In genomic region chr7:142933624-142934023, GRCh38 we compare ENCODE assay signal across 24 cellular contexts. TPM values are rescaled to one million over a fixed set of nuclear protein-coding genes. Genes with fewer than 3 reads are reported as not detected.
"Had no signal": no experiment of that assay in that cellular context is flagged by ENCODE, and none has a peak within 500 bp of the region (broad histone marks: within the 10 kb centered on the region; RNA-seq: fewer than 3 reads in every experiment).

Gene TRPV5 (minus strand): TSS chr7:142933746. CDS start chr7:142933459, 287 bp downstream.

- H3K27ac Mint-ChIP-seq: effector memory CD8-positive, alpha-beta T cell; naive thymus-derived CD4-positive, alpha-beta T cell; nephron progenitor cell had no signal

- H3K9me3 Mint-ChIP-seq: effector memory CD8-positive, alpha-beta T cell; nephron progenitor cell had no signal

- H3K4me3 ChIP-seq: colonic mucosa, dorsolateral prefrontal cortex, esophagus squamous epithelium, gastroesophageal sphincter, right atrium auricular region had no signal

- H3K9me3 ChIP-seq: colonic mucosa, esophagus squamous epithelium, gastroesophageal sphincter, right atrium auricular region had no signal

- H3K36me3 ChIP-seq: colonic mucosa, esophagus squamous epithelium, gastroesophageal sphincter, right atrium auricular region had no signal

- DNase-seq: colonic mucosa; dorsolateral prefrontal cortex; effector memory CD8-positive, alpha-beta T cell; esophagus squamous epithelium; foreskin fibroblast; glutamatergic neuron; islet precursor cell; mammary epithelial cell; naive thymus-derived CD4-positive, alpha-beta T cell; nephron progenitor cell; posterior cingulate gyrus; small intestine; stimulated activated CD4-positive, alpha-beta T cell treated with anti-CD3 and anti-CD28 coated beads, Interleukin-12 subunit alpha, Interleukin-12 subunit beta, amount 100 ng/mL, for 4 hours; stimulated activated naive CD4-positive, alpha-beta T cell treated with Interleukin-2 at 50 U/mL for 16 hours; trophoblast cell had no signal

- H3K27ac ChIP-seq: colonic mucosa, dorsolateral prefrontal cortex, epithelial cell of prostate, esophagus squamous epithelium, gastroesophageal sphincter, right atrium auricular region had no signal

- H3K36me3 Mint-ChIP-seq: naive thymus-derived CD4-positive, alpha-beta T cell had no signal

- H3K4me1 Mint-ChIP-seq: naive thymus-derived CD4-positive, alpha-beta T cell had no signal

- H3K4me1 ChIP-seq: colonic mucosa, esophagus squamous epithelium, gastroesophageal sphincter, right atrium auricular region had no signal

- ATAC-seq: effector memory CD8-positive, alpha-beta T cell; gastroesophageal sphincter; left lobe of liver; naive thymus-derived CD4-positive, alpha-beta T cell had no signal

- H3K4me3 Mint-ChIP-seq: effector memory CD8-positive, alpha-beta T cell; naive thymus-derived CD4-positive, alpha-beta T cell; nephron progenitor cell had no signal

- H3K27me3 ChIP-seq: colonic mucosa, esophagus squamous epithelium, right atrium auricular region had no signal

RNA-seq across cellular contexts. Expression of gene TRPV5, which starts in this region (rescaled TPM):
- total RNA-seq: colonic mucosa; esophagus squamous epithelium; left lobe of liver; lower leg skin; mammary epithelial cell; mesenteric fat pad; mononuclear cell; naive thymus-derived CD4-positive, alpha-beta T cell; osteocyte; right atrium auricular region had no signal
- polyA plus RNA-seq: mammary epithelial cell; naive thymus-derived CD4-positive, alpha-beta T cell; urinary bladder had no signal
